11 cellular contexts compared by ENCODE assay signal in genomic region chr10:32556996-32557395, GRCh38.
"Had no signal": no experiment of that assay in that cellular context is flagged by ENCODE, and none has a peak within 500 bp of the region (broad histone marks: within the 10 kb centered on the region; RNA-seq: fewer than 3 reads in every experiment).

No MANE protein-coding gene starts in this region.

- H2AFZ ChIP-seq: GM23248, GM23338 had no signal

- FAIRE-seq: H1, H54 had no signal

- DNase-seq: GM23248, GOT3, H7, H9, HCEC 1CT, HFFc6 had no signal

- H3K4me1 ChIP-seq: HAP-1 had no signal

- H3K36me3 ChIP-seq: HAP-1 had no signal

- H3K4me1 Mint-ChIP-seq: GM23338, H9 had no signal

- H3K27ac ChIP-seq: GM23248 had no signal

- ATAC-seq: GM23338, HCT116 had no signal

- H3K9ac ChIP-seq: GM23248 had no signal

- H3K4me3 Mint-ChIP-seq: GM23338, H9, HFFc6 had no signal

- H3K4me3 ChIP-seq: GM23248, GM23338, HAP-1 had no signal

- H3K4me2 ChIP-seq: GM23338 had no signal

- H3K9me3 ChIP-seq: HAP-1 had no signal

- H3K27ac Mint-ChIP-seq: GM23338, H9, HFFc6 had no signal
